Comparison of ENCODE assay signal across 8 cellular contexts in genomic region chr9:2158111-2158610, GRCh38.
DNase-seq lines count a peak whose midpoint lies in the region; ATAC-seq and TF ChIP-seq lines count a peak whose summit lies in the region.

No MANE protein-coding gene starts in this region.

- peak overlapping the region; percentile 90 to 91 for H3K27ac Mint-ChIP-seq in natural killer cell treated with Interleukin-12 subunit alpha and Interleukin-12 subunit beta and Interleukin-15 and Interleukin-18, amount 100 ng/mL, for 72 hours

- no peaks in the 10 kb centered on the region for H3K36me3 Mint-ChIP-seq in natural killer cell treated with Interleukin-12 subunit alpha and Interleukin-12 subunit beta and Interleukin-15 and Interleukin-18, amount 100 ng/mL, for 72 hours

- peak in 1 of 2 donors; percentile 50 for TF ChIP-seq EP300 in tibial nerve (IDR thresholded peaks at IDR 0.05)

- 1% methylated on average over 13 of the region's 13 CpGs for WGBS in tibial nerve, 2 donors

- DNase-seq in activated gamma-delta T cell treated with Interleukin-2 at 50 U/mL for 16 hours (peak; percentile 15), activated gamma-delta T cell (lab: John Stamatoyannopoulos, UW) (no peak), NCI-H69 (lab: John Stamatoyannopoulos, UW) (peak; percentile 91), fibroblast of mammary gland (ENCODE audit: low read depth) (peak; percentile 80), tibial nerve (ENCODE audit: low spot score in 2 of 2) (peak; percentile 38 to 64)
- peak; percentile 36 for DNase-seq in activated CD8-positive, alpha-beta memory T cell treated with anti-CD3 and anti-CD28 coated beads, Interleukin-2, amount 50 U/mL, for 4 hours
- DNase-seq in natural killer cell treated with Interleukin-12 subunit alpha and Interleukin-12 subunit beta and Interleukin-15 and Interleukin-18, amount 100 ng/mL, for 72 hours (ENCODE audit: low spot score) = peak; percentile 77

- peak overlapping the region in 3 of 4 donors; percentile 58 to 82 (median 69) for H3K27ac ChIP-seq in tibial nerve

- peaks cover 0 to 10% (median 0%) of the 10 kb centered on the region in 3 donors for H3K36me3 ChIP-seq in tibial nerve

- no peak for TF ChIP-seq POLR2A in tibial nerve (IDR thresholded peaks at IDR 0.05)

- peaks cover 0 to 44% (median 6%) of the 10 kb centered on the region in 4 donors for H3K4me1 ChIP-seq in tibial nerve

- no peaks in the 10 kb centered on the region for H3K27me3 Mint-ChIP-seq in natural killer cell treated with Interleukin-12 subunit alpha and Interleukin-12 subunit beta and Interleukin-15 and Interleukin-18, amount 100 ng/mL, for 72 hours

- peak; percentile 46 for ATAC-seq in HG03025 (IDR thresholded peaks at IDR 0.05; ENCODE audit: low FRiP score, unreplicated experiment)
- ATAC-seq in natural killer cell treated with Interleukin-12 subunit alpha and Interleukin-12 subunit beta and Interleukin-15 and Interleukin-18, amount 100 ng/mL, for 72 hours = peak; percentile 77 to 79

- H3K4me1 Mint-ChIP-seq in natural killer cell treated with Interleukin-12 subunit alpha and Interleukin-12 subunit beta and Interleukin-15 and Interleukin-18, amount 100 ng/mL, for 72 hours (ENCODE audit: low read depth in 2 of 2) = peaks cover 48 to 74% of the 10 kb centered on the region in 2 donors

- H3K4me3 ChIP-seq in fibroblast of mammary gland (ENCODE audit: control insufficient read depth, low read depth, low read length) = peak overlapping the region; percentile 55
- H3K4me3 ChIP-seq in tibial nerve = peak overlapping the region; percentile 29 to 56 (median 42)

- no peaks in the 10 kb centered on the region for H3K9me3 Mint-ChIP-seq in natural killer cell treated with Interleukin-12 subunit alpha and Interleukin-12 subunit beta and Interleukin-15 and Interleukin-18, amount 100 ng/mL, for 72 hours

- peak overlapping the region; percentile 84 for H3K4me3 Mint-ChIP-seq in natural killer cell treated with Interleukin-12 subunit alpha and Interleukin-12 subunit beta and Interleukin-15 and Interleukin-18, amount 100 ng/mL, for 72 hours

- H3K27me3 ChIP-seq in tibial nerve = no peaks in the 10 kb centered on the region

- no peaks in the 10 kb centered on the region for H3K9me3 ChIP-seq in tibial nerve

- TF ChIP-seq CTCF in fibroblast of mammary gland (conservative IDR thresholded peaks at IDR 0.05; ENCODE audit: control insufficient read depth, insufficient read depth, low read depth, low read length) (no peak), tibial nerve (IDR thresholded peaks at IDR 0.05) (no peak)
